In genomic region chr9:120875954-120876841, GRCh38 we compare ENCODE assay signal across 8 cellular contexts. TPM values are rescaled to one million over a fixed set of nuclear protein-coding genes. Genes with fewer than 3 reads are reported as not detected.
DNase-seq lines count a peak whose midpoint lies in the region; ATAC-seq and TF ChIP-seq lines count a peak whose summit lies in the region.

No MANE protein-coding gene starts in this region.

- H3K9me3 ChIP-seq in HUES64 (ENCODE audit: insufficient read depth, low read depth, low read length), result no peaks in the 10 kb centered on the region

- H3K4me1 ChIP-seq in HUES64 (ENCODE audit: insufficient read depth, low read length), result peaks cover 39% of the 10 kb centered on the region

- H3K4me3 ChIP-seq in HUES64 (ENCODE audit: low read length), result peak overlapping the region; percentile 68

- ATAC-seq in GM21515 (IDR thresholded peaks at IDR 0.05; ENCODE audit: unreplicated experiment), result peak; percentile 53
- ATAC-seq in activated T-cell treated with anti-CD3 and anti-CD28 coated beads, Interleukin-2, amount 50 U/mL, for 72 hours (replicated peaks in 1 of 2), result peak; percentile 69 to 71
- ATAC-seq in naive thymus-derived CD8-positive, alpha-beta T cell, result peak; percentile 43 to 44
- ATAC-seq in stimulated activated naive B cell treated with anti-CD40 and anti-IgM and Interleukin-4, amounts not matched to agents 10 μg/mL and 1 μg/mL and 100 μg/mL, for 72 hours (replicated peaks), result peak; percentile 72 to 76

- H3K27me3 ChIP-seq in HUES64 (ENCODE audit: insufficient read depth, low read length), result peaks cover 10% of the 10 kb centered on the region; the same call in 1 of the 2 replicates

- H3K9me3 Mint-ChIP-seq in activated T-cell treated with anti-CD3 and anti-CD28 coated beads, Interleukin-2, amount 50 U/mL, for 72 hours, result no peaks in the 10 kb centered on the region
- H3K9me3 Mint-ChIP-seq in naive thymus-derived CD8-positive, alpha-beta T cell, result no peaks in the 10 kb centered on the region
- H3K9me3 Mint-ChIP-seq in stimulated activated naive B cell treated with anti-CD40 and anti-IgM and Interleukin-4, amounts not matched to agents 10 μg/mL and 1 μg/mL and 100 μg/mL, for 72 hours, result no peaks in the 10 kb centered on the region

- H3K27me3 Mint-ChIP-seq in activated T-cell treated with anti-CD3 and anti-CD28 coated beads, Interleukin-2, amount 50 U/mL, for 72 hours (ENCODE audit: low read depth), result no peaks in the 10 kb centered on the region
- H3K27me3 Mint-ChIP-seq in naive thymus-derived CD8-positive, alpha-beta T cell, result no peaks in the 10 kb centered on the region
- peaks cover 0 to 7% of the 10 kb centered on the region in 2 donors for H3K27me3 Mint-ChIP-seq in stimulated activated naive B cell treated with anti-CD40 and anti-IgM and Interleukin-4, amounts not matched to agents 10 μg/mL and 1 μg/mL and 100 μg/mL, for 72 hours

- H3K36me3 Mint-ChIP-seq in activated T-cell treated with anti-CD3 and anti-CD28 coated beads, Interleukin-2, amount 50 U/mL, for 72 hours (ENCODE audit: insufficient read depth in 2 of 2), result peaks cover 15 to 42% of the 10 kb centered on the region in 2 donors
- H3K36me3 Mint-ChIP-seq in naive thymus-derived CD8-positive, alpha-beta T cell, result peaks cover 0 to 29% (median 0%) of the 10 kb centered on the region in 3 donors
- peaks cover 33 to 44% of the 10 kb centered on the region in 2 donors for H3K36me3 Mint-ChIP-seq in stimulated activated naive B cell treated with anti-CD40 and anti-IgM and Interleukin-4, amounts not matched to agents 10 μg/mL and 1 μg/mL and 100 μg/mL, for 72 hours

- H3K4me1 Mint-ChIP-seq in activated T-cell treated with anti-CD3 and anti-CD28 coated beads, Interleukin-2, amount 50 U/mL, for 72 hours (ENCODE audit: low read depth), result peaks cover 85% of the 10 kb centered on the region
- H3K4me1 Mint-ChIP-seq in naive thymus-derived CD8-positive, alpha-beta T cell, result peaks cover 34 to 76% (median 66%) of the 10 kb centered on the region in 4 donors
- H3K4me1 Mint-ChIP-seq in stimulated activated naive B cell treated with anti-CD40 and anti-IgM and Interleukin-4, amounts not matched to agents 10 μg/mL and 1 μg/mL and 100 μg/mL, for 72 hours, result peaks cover 42 to 55% of the 10 kb centered on the region in 2 donors

- peak overlapping the region; percentile 92 for H3K27ac Mint-ChIP-seq in activated T-cell treated with anti-CD3 and anti-CD28 coated beads, Interleukin-2, amount 50 U/mL, for 72 hours
- peak overlapping the region; percentile 88 to 96 (median 93) for H3K27ac Mint-ChIP-seq in naive thymus-derived CD8-positive, alpha-beta T cell
- H3K27ac Mint-ChIP-seq in stimulated activated naive B cell treated with anti-CD40 and anti-IgM and Interleukin-4, amounts not matched to agents 10 μg/mL and 1 μg/mL and 100 μg/mL, for 72 hours, result peak overlapping the region; percentile 92

- DNase-seq in DMS114 treated with DMSO at 0.1 percent for 48 hours (lab: John Stamatoyannopoulos, UW; ENCODE audit: unreplicated experiment) (peak; percentile 12), fibroblast of gingiva (ENCODE audit: low read depth) (peak; percentile 85)
- peak; percentile 92 to 93 for DNase-seq in activated T-cell treated with anti-CD3 and anti-CD28 coated beads, Interleukin-2, amount 50 U/mL, for 72 hours
- DNase-seq in naive thymus-derived CD8-positive, alpha-beta T cell, result peak; percentile 43 to 86 (median 64)
- peak; percentile 77 for DNase-seq in stimulated activated naive B cell treated with anti-CD40 and anti-IgM and Interleukin-4, amounts not matched to agents 10 μg/mL and 1 μg/mL and 100 μg/mL, for 72 hours

- peak overlapping the region; percentile 88 to 94 for H3K4me3 Mint-ChIP-seq in activated T-cell treated with anti-CD3 and anti-CD28 coated beads, Interleukin-2, amount 50 U/mL, for 72 hours
- peak overlapping the region; percentile 75 to 91 (median 82) for H3K4me3 Mint-ChIP-seq in naive thymus-derived CD8-positive, alpha-beta T cell
- peak overlapping the region; percentile 83 to 91 for H3K4me3 Mint-ChIP-seq in stimulated activated naive B cell treated with anti-CD40 and anti-IgM and Interleukin-4, amounts not matched to agents 10 μg/mL and 1 μg/mL and 100 μg/mL, for 72 hours

- POLR2A ChIA-PET in naive thymus-derived CD8-positive, alpha-beta T cell (lab: Charles Lee), result interaction anchor here (1.8 to 18.9 kb wide), 8 partner anchors 8 to 83 kb away, joined by 5 to 580 read pairs (median 14); partner anchors contain the start of genes FBXW2 and TRAF1

- peak overlapping the region; percentile 37 for H3K9ac ChIP-seq in HUES64 (ENCODE audit: low read depth, low read length)

- H3K27ac ChIP-seq in HUES64 (ENCODE audit: low read depth, low read length), result peak overlapping the region; percentile 84; the same call in 1 of the 2 replicates

- H3K36me3 ChIP-seq in HUES64 (ENCODE audit: insufficient read depth, low read length), result peaks cover 5% of the 10 kb centered on the region

- 3% methylated on average over 65 of the region's 65 CpGs for WGBS in HUES64

TF ChIP-seq in PFSK-1, 5 proteins besides CTCF, POLR2A, EP300 and RAD21:
- TF ChIP-seq, protein P1, sequence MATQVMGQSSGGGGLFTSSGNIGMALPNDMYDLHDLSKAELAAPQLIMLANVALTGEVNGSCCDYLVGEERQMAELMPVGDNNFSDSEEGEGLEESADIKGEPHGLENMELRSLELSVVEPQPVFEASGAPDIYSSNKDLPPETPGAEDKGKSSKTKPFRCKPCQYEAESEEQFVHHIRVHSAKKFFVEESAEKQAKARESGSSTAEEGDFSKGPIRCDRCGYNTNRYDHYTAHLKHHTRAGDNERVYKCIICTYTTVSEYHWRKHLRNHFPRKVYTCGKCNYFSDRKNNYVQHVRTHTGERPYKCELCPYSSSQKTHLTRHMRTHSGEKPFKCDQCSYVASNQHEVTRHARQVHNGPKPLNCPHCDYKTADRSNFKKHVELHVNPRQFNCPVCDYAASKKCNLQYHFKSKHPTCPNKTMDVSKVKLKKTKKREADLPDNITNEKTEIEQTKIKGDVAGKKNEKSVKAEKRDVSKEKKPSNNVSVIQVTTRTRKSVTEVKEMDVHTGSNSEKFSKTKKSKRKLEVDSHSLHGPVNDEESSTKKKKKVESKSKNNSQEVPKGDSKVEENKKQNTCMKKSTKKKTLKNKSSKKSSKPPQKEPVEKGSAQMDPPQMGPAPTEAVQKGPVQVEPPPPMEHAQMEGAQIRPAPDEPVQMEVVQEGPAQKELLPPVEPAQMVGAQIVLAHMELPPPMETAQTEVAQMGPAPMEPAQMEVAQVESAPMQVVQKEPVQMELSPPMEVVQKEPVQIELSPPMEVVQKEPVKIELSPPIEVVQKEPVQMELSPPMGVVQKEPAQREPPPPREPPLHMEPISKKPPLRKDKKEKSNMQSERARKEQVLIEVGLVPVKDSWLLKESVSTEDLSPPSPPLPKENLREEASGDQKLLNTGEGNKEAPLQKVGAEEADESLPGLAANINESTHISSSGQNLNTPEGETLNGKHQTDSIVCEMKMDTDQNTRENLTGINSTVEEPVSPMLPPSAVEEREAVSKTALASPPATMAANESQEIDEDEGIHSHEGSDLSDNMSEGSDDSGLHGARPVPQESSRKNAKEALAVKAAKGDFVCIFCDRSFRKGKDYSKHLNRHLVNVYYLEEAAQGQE (IDR thresholded peaks at IDR 0.05; ENCODE audit: insufficient read depth in 1 of 2, low read depth in 2 of 2, low read length in 2 of 2), result no peak
- TF ChIP-seq FOXP2 (optimal IDR thresholded peaks at IDR 0.05; ENCODE audit: borderline replicate concordance, extremely low read depth, extremely low read length, insufficient read depth) (peak; percentile 45), SIN3A (IDR thresholded peaks at IDR 0.05; ENCODE audit: borderline replicate concordance, insufficient read depth, low read length) (no peak), TAF1 (IDR thresholded peaks at IDR 0.05; ENCODE audit: borderline replicate concordance, insufficient read depth, low read length) (peak; percentile 54; the same call in 1 of the 2 replicates), POLR2AphosphoS5 (IDR thresholded peaks at IDR 0.05; ENCODE audit: low read depth, low read length) (no peak; the same call in 1 of the 2 replicates)

RNA-seq across cellular contexts. Expression of gene PHF19, which starts 0.8 kb away (rescaled TPM):
- polyA plus RNA-seq in HUES64 (2013, experiment 1 of 2), result 17.2 TPM
- 18.7 TPM for polyA plus RNA-seq in HUES64 (2013, experiment 2 of 2)
- 44.5 TPM for polyA plus RNA-seq in PFSK-1 (2012; ENCODE audit: insufficient read length, low read depth)
- total RNA-seq in activated T-cell treated with anti-CD3 and anti-CD28 coated beads, Interleukin-2, amount 50 U/mL, for 72 hours, result 100 to 1,000 TPM; 166 to 222 TPM
- 100 to 1,000 TPM; 143 to 144 TPM for total RNA-seq in naive thymus-derived CD8-positive, alpha-beta T cell
- polyA plus RNA-seq in naive thymus-derived CD8-positive, alpha-beta T cell, result 10 to 100 TPM in 1 of 3 donors, 1 to 10 TPM in 2; 6.3 to 11.8 (median 9.4) TPM

RNA-seq across cellular contexts. Expression of gene PSMD5, which starts 33.5 kb away (rescaled TPM):
- 33.4 TPM for polyA plus RNA-seq in HUES64 (2013, experiment 1 of 2)
- polyA plus RNA-seq in HUES64 (2013, experiment 2 of 2), result 29.9 TPM
- polyA plus RNA-seq in PFSK-1 (2012; ENCODE audit: insufficient read length, low read depth), result 61.0 TPM
- total RNA-seq in activated T-cell treated with anti-CD3 and anti-CD28 coated beads, Interleukin-2, amount 50 U/mL, for 72 hours, result 10 to 100 TPM; 48.6 to 59.0 TPM
- total RNA-seq in naive thymus-derived CD8-positive, alpha-beta T cell, result 10 to 100 TPM; 53.0 to 57.9 TPM
- polyA plus RNA-seq in naive thymus-derived CD8-positive, alpha-beta T cell, result 10 to 100 TPM; 13.7 to 23.4 (median 23.3) TPM

RNA-seq across cellular contexts. Expression of gene TRAF1, which starts 50.4 kb away (rescaled TPM):
- 0.70 TPM for polyA plus RNA-seq in HUES64 (2013, experiment 1 of 2)
- polyA plus RNA-seq in HUES64 (2013, experiment 2 of 2), result 1.0 TPM
- polyA plus RNA-seq in PFSK-1 (2012; ENCODE audit: insufficient read length, low read depth), result 0.69 TPM
- total RNA-seq in activated T-cell treated with anti-CD3 and anti-CD28 coated beads, Interleukin-2, amount 50 U/mL, for 72 hours, result 100 to 1,000 TPM in 1 of 2 donors, 10 to 100 TPM in 1; 91.6 to 101 TPM
- total RNA-seq in naive thymus-derived CD8-positive, alpha-beta T cell, result 100 to 1,000 TPM; 125 to 126 TPM
- polyA plus RNA-seq in naive thymus-derived CD8-positive, alpha-beta T cell, result 1 to 10 TPM; 3.7 to 7.0 (median 4.9) TPM

Comparison
In these comparisons a context has a peak if more than half of its experiments do, and no peak if none do; other contexts are left out.
1. Peak in every context shown above with its lines: DNase-seq, ATAC-seq, H3K4me3 ChIP-seq and H3K27ac ChIP-seq.
2. DNase-seq: peak in every context shown above with its lines; median percentile 92 in activated T-cell treated with anti-CD3 and anti-CD28 coated beads, Interleukin-2, amount 50 U/mL, for 72 hours; 85 in fibroblast of gingiva; 77 in stimulated activated naive B cell treated with anti-CD40 and anti-IgM and Interleukin-4, amounts not matched to agents 10 μg/mL and 1 μg/mL and 100 μg/mL, for 72 hours; 64 in naive thymus-derived CD8-positive, alpha-beta T cell; 12 in DMS114 treated with DMSO at 0.1 percent for 48 hours.